Comparison of ENCODE assay signal across 8 cellular contexts in the genomic region with DNA sequence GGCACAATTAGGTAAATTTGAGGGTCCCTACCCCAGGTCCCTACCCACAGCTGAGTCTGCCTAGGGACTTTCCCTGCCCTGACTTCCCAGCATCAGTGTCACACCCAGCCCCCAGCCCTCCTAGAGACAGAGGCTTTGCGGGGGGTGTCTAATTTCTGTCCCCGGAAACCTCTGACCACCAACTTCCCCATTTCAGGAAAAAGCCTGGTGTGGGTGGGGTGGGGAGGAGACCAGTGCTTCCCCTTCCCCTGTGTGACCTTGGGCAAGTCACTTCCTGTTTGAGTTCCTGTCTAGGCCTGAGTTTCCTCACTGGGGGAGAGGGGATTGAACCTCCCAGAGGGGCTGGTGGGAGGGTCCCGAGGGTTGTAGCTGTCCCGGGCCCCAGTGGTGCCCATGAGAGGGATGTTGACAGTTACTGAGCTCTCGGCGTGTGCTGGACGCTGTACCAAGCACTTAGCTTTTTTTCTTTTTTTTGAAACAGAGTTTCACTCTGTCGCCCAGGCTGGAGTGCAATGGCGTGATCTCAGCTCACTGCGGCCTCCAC. TPM values are rescaled to one million over a fixed set of nuclear protein-coding genes. Genes with fewer than 3 reads are reported as not detected.
DNase-seq lines count a peak whose midpoint lies in the region; TF ChIP-seq lines count a peak whose summit lies in the region.

No MANE protein-coding gene starts in this region.

- H3K4me3 Mint-ChIP-seq in activated T-helper 1 cell treated with anti-CD3 and anti-CD28 coated beads, Interleukin-12 subunit alpha, Interleukin-12 subunit beta, Interleukin-2, Interleukin-4 antibody, amounts not matched to agents 30 ng/mL and 10 ng/mL and 1 ng/mL, durations not matched to agents 14 hours and 24 hours and 36 hours, result peak overlapping the region; percentile 28

- H3K9me3 Mint-ChIP-seq in activated T-helper 1 cell treated with anti-CD3 and anti-CD28 coated beads, Interleukin-12 subunit alpha, Interleukin-12 subunit beta, Interleukin-2, Interleukin-4 antibody, amounts not matched to agents 30 ng/mL and 10 ng/mL and 1 ng/mL, durations not matched to agents 14 hours and 24 hours and 36 hours, result no peaks in the 10 kb centered on the region

- intact Hi-C loops in activated T-helper 1 cell treated with anti-CD3 and anti-CD28 coated beads, Interleukin-12 subunit alpha, Interleukin-12 subunit beta, Interleukin-2, Interleukin-4 antibody, amounts not matched to agents 30 ng/mL and 10 ng/mL and 1 ng/mL, durations not matched to agents 14 hours and 24 hours and 36 hours (cut with micrococcal nuclease), result no loop called here
- intact Hi-C loops in lower leg skin (cut with DNase I; ENCODE audit: low total_unique reads), result no loop called here

- H3K27ac Mint-ChIP-seq in activated T-helper 1 cell treated with anti-CD3 and anti-CD28 coated beads, Interleukin-12 subunit alpha, Interleukin-12 subunit beta, Interleukin-2, Interleukin-4 antibody, amounts not matched to agents 30 ng/mL and 10 ng/mL and 1 ng/mL, durations not matched to agents 14 hours and 24 hours and 36 hours, result peak overlapping the region; percentile 71

- 70 to 86% methylated on average over 10 of the region's 10 CpGs for WGBS in lower leg skin, 2 donors

- H3K4me1 Mint-ChIP-seq in activated T-helper 1 cell treated with anti-CD3 and anti-CD28 coated beads, Interleukin-12 subunit alpha, Interleukin-12 subunit beta, Interleukin-2, Interleukin-4 antibody, amounts not matched to agents 30 ng/mL and 10 ng/mL and 1 ng/mL, durations not matched to agents 14 hours and 24 hours and 36 hours (ENCODE audit: low read depth), result peaks cover 45% of the 10 kb centered on the region

- no peak for TF ChIP-seq CTCF in lower leg skin (IDR thresholded peaks at IDR 0.05)

- no peak overlapping the region for H3K4me3 ChIP-seq in lower leg skin (ENCODE audit: low read depth, poor library complexity, severe bottlenecking)

- no peak for TF ChIP-seq POLR2A in lower leg skin (IDR thresholded peaks at IDR 0.05)

- DNase-seq in stimulated activated CD4-positive, alpha-beta T cell treated with anti-CD3 and anti-CD28 coated beads, Interleukin-4, amount 100 ng/mL, for 24 hours, result peak; percentile 26
- DNase-seq in stimulated activated CD4-positive, alpha-beta T cell treated with anti-CD3 and anti-CD28 coated beads, Interleukin-4, amount 100 ng/mL, for 1 hour, result no peak
- DNase-seq in activated T-helper 1 cell treated with anti-CD3 and anti-CD28 coated beads, Interleukin-12 subunit alpha, Interleukin-12 subunit beta, Interleukin-2, Interleukin-4 antibody, amounts not matched to agents 30 ng/mL and 10 ng/mL and 1 ng/mL, durations not matched to agents 14 hours and 24 hours and 36 hours (ENCODE audit: low spot score), result no peak
- peak; percentile 56 to 90 for DNase-seq in lower leg skin (ENCODE audit: low spot score in 2 of 2)
- DNase-seq in RKO (ENCODE audit: low spot score), result no peak
- DNase-seq in AG08396 (ENCODE audit: low spot score), result no peak
- DNase-seq in NCI-H2196 treated with DMSO at 0.1 percent for 48 hours (lab: John Stamatoyannopoulos, UW; ENCODE audit: unreplicated experiment), result no peak
- no peak for DNase-seq in H4 (ENCODE audit: low spot score)

- no peaks in the 10 kb centered on the region for H3K27me3 Mint-ChIP-seq in activated T-helper 1 cell treated with anti-CD3 and anti-CD28 coated beads, Interleukin-12 subunit alpha, Interleukin-12 subunit beta, Interleukin-2, Interleukin-4 antibody, amounts not matched to agents 30 ng/mL and 10 ng/mL and 1 ng/mL, durations not matched to agents 14 hours and 24 hours and 36 hours (ENCODE audit: insufficient read depth)

- peaks cover 34% of the 10 kb centered on the region for H3K36me3 Mint-ChIP-seq in activated T-helper 1 cell treated with anti-CD3 and anti-CD28 coated beads, Interleukin-12 subunit alpha, Interleukin-12 subunit beta, Interleukin-2, Interleukin-4 antibody, amounts not matched to agents 30 ng/mL and 10 ng/mL and 1 ng/mL, durations not matched to agents 14 hours and 24 hours and 36 hours (ENCODE audit: low read depth)

RNA-seq across cellular contexts. Expression of a gene that starts 7.9 kb away (rescaled TPM):
- 234 and 235 TPM in 2 replicates for total RNA-seq in activated T-helper 1 cell treated with anti-CD3 and anti-CD28 coated beads, Interleukin-12 subunit alpha, Interleukin-12 subunit beta, Interleukin-2, Interleukin-4 antibody, amounts not matched to agents 30 ng/mL and 10 ng/mL and 1 ng/mL, durations not matched to agents 14 hours and 24 hours and 36 hours
- total RNA-seq in lower leg skin, result 10 to 100 TPM; 52.7 to 68.9 (median 56.5) TPM
- total RNA-seq in H4 (2014; rRNA removed; shearing (Covaris generic)), result 29.1 and 43.5 TPM in 2 replicates

RNA-seq across cellular contexts. Expression of a gene that starts 16.9 kb away (rescaled TPM):
- 1.0 and 1.3 TPM in 2 replicates for total RNA-seq in activated T-helper 1 cell treated with anti-CD3 and anti-CD28 coated beads, Interleukin-12 subunit alpha, Interleukin-12 subunit beta, Interleukin-2, Interleukin-4 antibody, amounts not matched to agents 30 ng/mL and 10 ng/mL and 1 ng/mL, durations not matched to agents 14 hours and 24 hours and 36 hours
- 1 to 10 TPM; 2.9 to 4.7 (median 3.6) TPM for total RNA-seq in lower leg skin
- total RNA-seq in H4 (2014; rRNA removed; shearing (Covaris generic)), result 0.21 and 1.1 TPM in 2 replicates

RNA-seq across cellular contexts. Expression of a gene that starts 18.3 kb away (rescaled TPM):
- 3.0 and 4.1 TPM in 2 replicates for total RNA-seq in activated T-helper 1 cell treated with anti-CD3 and anti-CD28 coated beads, Interleukin-12 subunit alpha, Interleukin-12 subunit beta, Interleukin-2, Interleukin-4 antibody, amounts not matched to agents 30 ng/mL and 10 ng/mL and 1 ng/mL, durations not matched to agents 14 hours and 24 hours and 36 hours
- 10 to 100 TPM in 1 of 4 donors, 1 to 10 TPM in 3; 6.4 to 11.6 (median 9.0) TPM for total RNA-seq in lower leg skin
- 3.5 and 6.1 TPM in 2 replicates for total RNA-seq in H4 (2014; rRNA removed; shearing (Covaris generic))

RNA-seq across cellular contexts. Expression of a gene that starts 47.4 kb away (rescaled TPM):
- total RNA-seq in activated T-helper 1 cell treated with anti-CD3 and anti-CD28 coated beads, Interleukin-12 subunit alpha, Interleukin-12 subunit beta, Interleukin-2, Interleukin-4 antibody, amounts not matched to agents 30 ng/mL and 10 ng/mL and 1 ng/mL, durations not matched to agents 14 hours and 24 hours and 36 hours, result 16.8 and 17.2 TPM in 2 replicates
- 10 to 100 TPM in 2 of 4 donors, 1 to 10 TPM in 2; 5.9 to 18.2 (median 11.2) TPM for total RNA-seq in lower leg skin
- total RNA-seq in H4 (2014; rRNA removed; shearing (Covaris generic)), result 1.2 TPM in 1 of 2 replicates, not detected in the other

Comparison
In these comparisons a context has a peak if more than half of its experiments do, and no peak if none do; other contexts are left out.
1. DNase-seq: peak in stimulated activated CD4-positive, alpha-beta T cell treated with anti-CD3 and anti-CD28 coated beads, Interleukin-4, amount 100 ng/mL, for 24 hours (single experiment) and lower leg skin (2 of 2); none in stimulated activated CD4-positive, alpha-beta T cell treated with anti-CD3 and anti-CD28 coated beads, Interleukin-4, amount 100 ng/mL, for 1 hour (single experiment), activated T-helper 1 cell treated with anti-CD3 and anti-CD28 coated beads, Interleukin-12 subunit alpha, Interleukin-12 subunit beta, Interleukin-2, Interleukin-4 antibody, amounts not matched to agents 30 ng/mL and 10 ng/mL and 1 ng/mL, durations not matched to agents 14 hours and 24 hours and 36 hours (single experiment), RKO (single experiment), AG08396 (single experiment), NCI-H2196 treated with DMSO at 0.1 percent for 48 hours (single experiment) and H4 (single experiment).